ENCODE assay signal across 8 cellular contexts in genomic region chr16:56606071-56606687, GRCh38. TPM values are rescaled to one million over a fixed set of nuclear protein-coding genes. Genes with fewer than 3 reads are reported as not detected.
DNase-seq lines count a peak whose midpoint lies in the region; ATAC-seq and TF ChIP-seq lines count a peak whose summit lies in the region.

No MANE protein-coding gene starts in this region.

- H3K27ac ChIP-seq in body of pancreas (peak overlapping the region; percentile 91 to 97 (median 92)), lower lobe of right lung (peak overlapping the region; percentile 96)

- H3K4me1 ChIP-seq in body of pancreas (peaks cover 40% of the 10 kb centered on the region), lower lobe of right lung (peaks cover 46% of the 10 kb centered on the region)

- H3K4me3 Mint-ChIP-seq in activated CD8-positive, alpha-beta memory T cell treated with anti-CD3 and anti-CD28 coated beads, Interleukin-2, amount 10 ng/mL, durations not matched to agents 7 days and 5 days, result no peak overlapping the region
- H3K4me3 Mint-ChIP-seq in type B pancreatic cell, result peak overlapping the region; percentile 3

- TF ChIP-seq CTCF in body of pancreas (IDR thresholded peaks at IDR 0.05) (no peak), lower lobe of right lung (IDR thresholded peaks at IDR 0.05) (no peak), type B pancreatic cell (conservative IDR thresholded peaks at IDR 0.05) (no peak)

- H3K9me3 ChIP-seq in body of pancreas (no peaks in the 10 kb centered on the region), lower lobe of right lung (no peaks in the 10 kb centered on the region)

- ATAC-seq in activated CD8-positive, alpha-beta memory T cell treated with anti-CD3 and anti-CD28 coated beads, Interleukin-2, amount 10 ng/mL, durations not matched to agents 7 days and 5 days, result no peak
- ATAC-seq in body of pancreas (no peak), lower lobe of right lung (no peak), GM19463 (IDR thresholded peaks at IDR 0.05; ENCODE audit: unreplicated experiment) (no peak), GM18867 (IDR thresholded peaks at IDR 0.05; ENCODE audit: unreplicated experiment) (no peak)

- H3K36me3 Mint-ChIP-seq in activated CD8-positive, alpha-beta memory T cell treated with anti-CD3 and anti-CD28 coated beads, Interleukin-2, amount 10 ng/mL, durations not matched to agents 7 days and 5 days, result no peaks in the 10 kb centered on the region
- no peaks in the 10 kb centered on the region for H3K36me3 Mint-ChIP-seq in type B pancreatic cell

- H3K4me1 Mint-ChIP-seq in activated CD8-positive, alpha-beta memory T cell treated with anti-CD3 and anti-CD28 coated beads, Interleukin-2, amount 10 ng/mL, durations not matched to agents 7 days and 5 days, result peaks cover 38% of the 10 kb centered on the region
- peaks cover 37% of the 10 kb centered on the region for H3K4me1 Mint-ChIP-seq in type B pancreatic cell (ENCODE audit: unreplicated experiment)

- H3K27ac Mint-ChIP-seq in activated CD8-positive, alpha-beta memory T cell treated with anti-CD3 and anti-CD28 coated beads, Interleukin-2, amount 10 ng/mL, durations not matched to agents 7 days and 5 days, result peak overlapping the region; percentile 3
- H3K27ac Mint-ChIP-seq in type B pancreatic cell, result no peak overlapping the region

- no peak for DNase-seq in activated CD8-positive, alpha-beta memory T cell treated with anti-CD3 and anti-CD28 coated beads, Interleukin-2, amount 10 ng/mL, durations not matched to agents 7 days and 5 days
- DNase-seq in activated CD8-positive, alpha-beta memory T cell treated with anti-CD3 and anti-CD28 coated beads for 24 hours, result no peak
- peak in 2 of 4 donors; percentile 16 to 38 for DNase-seq in body of pancreas
- no peak for DNase-seq in lower lobe of right lung
- DNase-seq in type B pancreatic cell (ENCODE audit: extremely low spot score, unreplicated experiment), result no peak
- no peak for DNase-seq in NOMO-1 treated with dmso at 0.1 percent for 144 hours (lab: John Stamatoyannopoulos, UW; ENCODE audit: unreplicated experiment)

- CTCF ChIA-PET in activated CD8-positive, alpha-beta memory T cell treated with anti-CD3 and anti-CD28 coated beads, Interleukin-2, amount 10 ng/mL, durations not matched to agents 7 days and 5 days (lab: Charles Lee), result interaction anchor here (0.9 to 3.9 kb wide), 7 partner anchors 10 to 96 kb away, joined by 3 to 15 read pairs (median 6); no protein-coding TSS in a partner anchor

- 65 to 70% methylated on average over 4 of the region's 4 CpGs for WGBS in body of pancreas, 2 donors

- no peak overlapping the region for H3K4me3 ChIP-seq in body of pancreas
- H3K4me3 ChIP-seq in lower lobe of right lung, result no peak overlapping the region

- intact Hi-C loops in body of pancreas (cut with DNase I), result loop anchor here (10.0 kb wide), 1 partner anchor 89 kb away; no protein-coding TSS in a partner anchor
- intact Hi-C loops in lower lobe of right lung (cut with DNase I), result no loop called here

- TF ChIP-seq POLR2A in body of pancreas (IDR thresholded peaks at IDR 0.05), result no peak

- no peaks in the 10 kb centered on the region for H3K36me3 ChIP-seq in body of pancreas (replicated peaks in 1 of 2; ENCODE audit: insufficient read depth in 1 of 2, low read depth in 2 of 2)
- no peaks in the 10 kb centered on the region for H3K36me3 ChIP-seq in lower lobe of right lung

- H3K27me3 Mint-ChIP-seq in activated CD8-positive, alpha-beta memory T cell treated with anti-CD3 and anti-CD28 coated beads, Interleukin-2, amount 10 ng/mL, durations not matched to agents 7 days and 5 days, result peaks cover 6% of the 10 kb centered on the region
- H3K27me3 Mint-ChIP-seq in type B pancreatic cell, result peaks cover 46% of the 10 kb centered on the region

- H3K9me3 Mint-ChIP-seq in activated CD8-positive, alpha-beta memory T cell treated with anti-CD3 and anti-CD28 coated beads, Interleukin-2, amount 10 ng/mL, durations not matched to agents 7 days and 5 days (ENCODE audit: low read depth), result no peaks in the 10 kb centered on the region
- H3K9me3 Mint-ChIP-seq in type B pancreatic cell, result no peaks in the 10 kb centered on the region

- H3K27me3 ChIP-seq in body of pancreas (no peaks in the 10 kb centered on the region), lower lobe of right lung (ENCODE audit: low read depth) (no peaks in the 10 kb centered on the region)

RNA-seq across cellular contexts. Expression of gene MT2A, which starts 2.2 kb away (rescaled TPM):
- total RNA-seq in activated CD8-positive, alpha-beta memory T cell treated with anti-CD3 and anti-CD28 coated beads, Interleukin-2, amount 10 ng/mL, durations not matched to agents 7 days and 5 days, result 100 to 1,000 TPM; 121 to 125 TPM
- total RNA-seq in body of pancreas, result 100 to 1,000 TPM in 1 of 2 donors, 10 to 100 TPM in 1; 20.0 to 211 TPM
- 223 TPM for total RNA-seq in lower lobe of right lung
- total RNA-seq in type B pancreatic cell (ENCODE audit: low replicate concordance), result 18.2 and 21.4 TPM in 2 replicates

RNA-seq across cellular contexts. Expression of gene MT3, which starts 16.9 kb away (rescaled TPM):
- total RNA-seq in activated CD8-positive, alpha-beta memory T cell treated with anti-CD3 and anti-CD28 coated beads, Interleukin-2, amount 10 ng/mL, durations not matched to agents 7 days and 5 days, result 1 to 10 TPM in 1 of 2 experiments, not detected in 1; 3.6 TPM
- total RNA-seq in body of pancreas (not detected), lower lobe of right lung (not detected), type B pancreatic cell (ENCODE audit: low replicate concordance) (not detected in 2 replicates)

RNA-seq across cellular contexts. Expression of gene MT1E, which starts 19.4 kb away (rescaled TPM):
- total RNA-seq in activated CD8-positive, alpha-beta memory T cell treated with anti-CD3 and anti-CD28 coated beads, Interleukin-2, amount 10 ng/mL, durations not matched to agents 7 days and 5 days, result 10 to 100 TPM; 41.2 to 54.1 TPM
- total RNA-seq in body of pancreas, result 100 to 1,000 TPM in 1 of 2 donors, 10 to 100 TPM in 1; 99.9 to 679 TPM
- 158 TPM for total RNA-seq in lower lobe of right lung
- total RNA-seq in type B pancreatic cell (ENCODE audit: low replicate concordance), result 7.8 and 12.5 TPM in 2 replicates

RNA-seq across cellular contexts. Expression of gene MT1M, which starts 26.3 kb away (rescaled TPM):
- not detected for total RNA-seq in activated CD8-positive, alpha-beta memory T cell treated with anti-CD3 and anti-CD28 coated beads, Interleukin-2, amount 10 ng/mL, durations not matched to agents 7 days and 5 days
- total RNA-seq in body of pancreas (100 to 1,000 TPM in 1 of 2 donors, 1 to 10 TPM in 1; 9.6 to 112 TPM), lower lobe of right lung (29.8 TPM), type B pancreatic cell (ENCODE audit: low replicate concordance) (not detected in 2 replicates)

RNA-seq across cellular contexts. Expression of gene MT1A, which starts 32.3 kb away (rescaled TPM):
- total RNA-seq in activated CD8-positive, alpha-beta memory T cell treated with anti-CD3 and anti-CD28 coated beads, Interleukin-2, amount 10 ng/mL, durations not matched to agents 7 days and 5 days, result under 1 TPM in 1 of 2 experiments, not detected in 1; 0.91 TPM
- total RNA-seq in body of pancreas, result 100 to 1,000 TPM in 1 of 2 donors, not detected in 1; 268 TPM
- total RNA-seq in lower lobe of right lung, result 4.7 TPM
- total RNA-seq in type B pancreatic cell (ENCODE audit: low replicate concordance), result not detected in 2 replicates
